Comparison of ENCODE assay signal across 3 cellular contexts in genomic region chr12:109948382-109948781, GRCh38.
TF ChIP-seq lines count a peak whose summit lies in the region.

No MANE protein-coding gene starts in this region.

TF ChIP-seq in SK-N-SH, 30 proteins besides CTCF, POLR2A, EP300 and RAD21:
- TF ChIP-seq TAF1 (IDR thresholded peaks at IDR 0.05; ENCODE audit: borderline replicate concordance, low read depth, low read length) (no peak), FOXM1 (IDR thresholded peaks at IDR 0.05; ENCODE audit: low read depth) (no peak), CHD2 (IDR thresholded peaks at IDR 0.05; ENCODE audit: low read length, partially characterized antibody) (no peak), ELF1 (IDR thresholded peaks at IDR 0.05) (no peak), ZBTB33 (IDR thresholded peaks at IDR 0.05; ENCODE audit: borderline replicate concordance, low read depth) (no peak), POLR2AphosphoS5 (IDR thresholded peaks at IDR 0.05; ENCODE audit: low read depth, low read length) (no peak), TCF12 (IDR thresholded peaks at IDR 0.05) (no peak)

TF ChIP-seq in SK-N-SH treated with all-trans-retinoic acid at 6 μM for 48 hours, 23 proteins besides CTCF, POLR2A, EP300 and RAD21:
- TF ChIP-seq ZNF565 (CRISPR knock-in tag; conservative IDR thresholded peaks at IDR 0.05; ENCODE audit: low read depth) (no peak), CSRNP3 (CRISPR knock-in tag; IDR thresholded peaks at IDR 0.05) (no peak), ZFP30 (CRISPR knock-in tag; IDR thresholded peaks at IDR 0.05) (no peak), GLIS3 (CRISPR knock-in tag; IDR thresholded peaks at IDR 0.05) (no peak), RARB (CRISPR knock-in tag; IDR thresholded peaks at IDR 0.05) (no peak), POU6F1 (CRISPR knock-in tag; IDR thresholded peaks at IDR 0.05; ENCODE audit: borderline replicate concordance, low read depth) (no peak), ZFP3 (CRISPR knock-in tag; IDR thresholded peaks at IDR 0.05) (no peak), CSDC2 (CRISPR knock-in tag; IDR thresholded peaks at IDR 0.05) (no peak), CREB5 (CRISPR knock-in tag; IDR thresholded peaks at IDR 0.05; ENCODE audit: low read depth) (no peak), ZNF70 (CRISPR knock-in tag; IDR thresholded peaks at IDR 0.05) (no peak), OSR1 (CRISPR knock-in tag; IDR thresholded peaks at IDR 0.05) (no peak), ARNTL (CRISPR knock-in tag; IDR thresholded peaks at IDR 0.05; ENCODE audit: borderline replicate concordance, low read depth) (no peak), PATZ1 (CRISPR knock-in tag; IDR thresholded peaks at IDR 0.05; ENCODE audit: borderline replicate concordance) (no peak), SNAI2 (CRISPR knock-in tag; IDR thresholded peaks at IDR 0.05) (no peak), ESRRG (CRISPR knock-in tag; IDR thresholded peaks at IDR 0.05) (no peak), TSHZ2 (CRISPR knock-in tag; IDR thresholded peaks at IDR 0.05) (no peak)

TF ChIP-seq in HepG2, 621 proteins besides CTCF, POLR2A, EP300 and RAD21:
- TF ChIP-seq ZNF761 (CRISPR knock-in tag; conservative IDR thresholded peaks at IDR 0.05) (0 out of 2 replicates have a peak, but pooled peaks have one; percentile 16), GABPA (IDR thresholded peaks at IDR 0.05; ENCODE audit: low read depth, low read length) (no peak), GABPA (CRISPR knock-in tag; IDR thresholded peaks at IDR 0.05; ENCODE audit: low read depth) (no peak), ZNF556 (CRISPR knock-in tag; IDR thresholded peaks at IDR 0.05; ENCODE audit: borderline replicate concordance) (no peak), ZNF629 (CRISPR knock-in tag; conservative IDR thresholded peaks at IDR 0.05) (peak; percentile 81), ZNF354B (CRISPR knock-in tag; IDR thresholded peaks at IDR 0.05) (no peak), NR2C2 (CRISPR knock-in tag; IDR thresholded peaks at IDR 0.05; ENCODE audit: borderline replicate concordance) (0 out of 2 replicates have a peak, but pooled peaks have one; percentile 8), CBX2 (IDR thresholded peaks at IDR 0.05; ENCODE audit: low read depth, low read length) (no peak), CBX2 (CRISPR knock-in tag; IDR thresholded peaks at IDR 0.05; ENCODE audit: low read depth) (no peak), CHD4 (IDR thresholded peaks at IDR 0.05; ENCODE audit: borderline replicate concordance, low read length) (0 out of 2 replicates have a peak, but pooled peaks have one; percentile 1), SNRNP70 (IDR thresholded peaks at IDR 0.05; ENCODE audit: low read depth, low read length) (no peak)
